8 cellular contexts compared by ENCODE assay signal in the genomic region with DNA sequence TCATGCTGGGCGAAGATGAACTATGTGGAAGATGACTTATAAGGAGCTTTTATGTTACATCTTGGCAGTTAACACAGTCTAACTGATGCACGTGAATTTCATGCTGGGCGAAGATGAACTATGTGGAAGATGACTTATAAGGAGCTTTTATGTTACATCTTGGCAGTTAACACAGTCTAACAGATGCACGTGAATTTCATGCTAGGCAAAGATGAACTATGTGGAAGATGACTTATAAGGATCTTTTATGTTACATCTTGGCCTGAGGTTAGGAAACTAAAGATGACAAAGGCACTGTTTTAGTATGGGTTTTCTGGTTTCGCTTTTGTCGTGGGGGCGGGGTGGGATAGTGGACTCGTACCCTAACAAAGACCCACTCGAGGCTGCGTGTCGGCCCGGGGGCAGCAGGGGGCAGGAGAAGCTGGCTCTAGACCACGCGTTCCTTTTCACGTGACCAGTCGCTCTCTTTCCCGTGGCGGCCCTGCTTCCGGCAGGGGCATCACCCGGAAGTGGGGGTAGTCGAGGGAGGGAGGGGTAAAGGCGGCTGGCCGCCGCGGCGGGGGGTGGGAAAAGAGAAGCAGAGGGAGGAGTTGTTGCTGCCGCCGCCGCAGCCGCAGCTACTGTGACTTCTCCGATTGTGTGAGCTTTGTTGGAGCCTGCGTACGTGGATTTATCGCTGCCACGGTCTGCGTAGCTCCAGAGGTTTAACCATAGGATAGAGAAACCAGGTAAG. TPM values are rescaled to one million over a fixed set of nuclear protein-coding genes. Genes with fewer than 3 reads are reported as not detected.
A peak's percentile ranks its signal among the peaks of the same experiment; 100 is the strongest.
DNase-seq lines count a peak whose midpoint lies in the region; ATAC-seq lines count a peak whose summit lies in the region.

TSS of gene ATP7A (plus strand) at position 586 of the 733 bp plus-strand sequence. CDS start 60,949 bp downstream, outside the sequence.

- ATAC-seq in GM19043 (IDR thresholded peaks at IDR 0.05; ENCODE audit: low read depth, unreplicated experiment) (peak; percentile 90), HG03354 (IDR thresholded peaks at IDR 0.05; ENCODE audit: poor library complexity, severe bottlenecking, unreplicated experiment) (peak; percentile 96)
- peak; percentile 95 to 96 for ATAC-seq in activated CD4-positive, CD25-positive, alpha-beta regulatory T cell treated with anti-CD3 and anti-CD28 coated beads, Interleukin-2, amount 50 U/mL, for 24 hours

- DNase-seq in AML-193 (lab: John Stamatoyannopoulos, UW) (peak; percentile 75 to 86), NCI-H345 treated with DMSO at 0.1 percent for 48 hours (lab: John Stamatoyannopoulos, UW; ENCODE audit: unreplicated experiment) (peak; percentile 80), cerebellum (ENCODE audit: low spot score) (peak; percentile 63), kidney tubule cell (ENCODE audit: low spot score) (peak; percentile 87)
- peak; percentile 71 to 82 for DNase-seq in stimulated activated CD4-positive, alpha-beta T cell treated with anti-CD3 and anti-CD28 coated beads, Interleukin-1b, Interleukin-23, amount 100 ng/mL, for 1 hour (ENCODE audit: low read depth in 2 of 2)

RNA-seq across cellular contexts. Expression of gene ATP7A, which starts in this region (rescaled TPM):
- 12.9 TPM for total RNA-seq in cerebellum

Comparison
In these comparisons a context has a peak if more than half of its experiments do, and no peak if none do; other contexts are left out.
1. Peak in every context shown above with its lines: DNase-seq and ATAC-seq.